ENCODE assay signal across 8 cellular contexts in genomic region chr11:104917259-104918112, GRCh38. TPM values are rescaled to one million over a fixed set of nuclear protein-coding genes. Genes with fewer than 3 reads are reported as not detected.
A peak's percentile ranks its signal among the peaks of the same experiment; 100 is the strongest.
DNase-seq lines count a peak whose midpoint lies in the region; ATAC-seq and TF ChIP-seq lines count a peak whose summit lies in the region.

No MANE protein-coding gene starts in this region.

- no TSS peak for BruUV-seq in PC-9 (replicated peaks; lab: Mats Ljungman, UMichigan)

- H4K20me1 ChIP-seq in PC-9 (ENCODE audit: insufficient read depth): no peaks in the 10 kb centered on the region

- H3K4me3 ChIP-seq in PC-9 (peak overlapping the region; percentile 13; the same call in 1 of the 2 replicates), thyroid gland (replicated peaks in 1 of 3) (peak overlapping the region in 1 of 3 donors; percentile 21)

- no peak overlapping the region for H3K27ac ChIP-seq in PC-9
- peak overlapping the region in 2 of 3 donors; percentile 50 to 87 for H3K27ac ChIP-seq in thyroid gland

- intact Hi-C loops in PC-9 (cut with micrococcal nuclease; ENCODE audit: unreplicated experiment) (no loop called here), left cardiac atrium (cut with DNase I) (no loop called here), thyroid gland (cut with DNase I) (no loop called here)

- POLR2A ChIA-PET in PC-9 (lab: Charles Lee; ENCODE audit: unreplicated experiment): interaction anchor here (0.7 kb wide), 1 partner anchor 140 kb away, joined by 3 read pairs; no protein-coding TSS in a partner anchor

- 45 to 53% methylated on average over 3 to 4 of the region's 4 CpGs for WGBS in thyroid gland, 2 donors

- ATAC-seq in activated CD4-positive, CD25-positive, alpha-beta regulatory T cell treated with anti-CD3 and anti-CD28 coated beads, Interleukin-2, amount 50 U/mL, for 24 hours: peak; percentile 18 to 52
- ATAC-seq in left cardiac atrium: peak; percentile 27 to 58

- H3K27me3 ChIP-seq in PC-9 (ENCODE audit: insufficient read depth, low read depth) (no peaks in the 10 kb centered on the region), thyroid gland (no peaks in the 10 kb centered on the region)

- H3K9me2 ChIP-seq in PC-9 (ENCODE audit: insufficient read depth): no peaks in the 10 kb centered on the region

- H3K9me3 ChIP-seq in PC-9 (ENCODE audit: insufficient read depth, low read depth) (no peaks in the 10 kb centered on the region), thyroid gland (no peaks in the 10 kb centered on the region)

- H3F3A ChIP-seq in PC-9 (ENCODE audit: insufficient read depth, low read depth): no peaks in the 10 kb centered on the region

- H3K4me1 ChIP-seq in PC-9 (replicated peaks; ENCODE audit: insufficient read depth): no peaks in the 10 kb centered on the region
- H3K4me1 ChIP-seq in thyroid gland: no peaks in the 10 kb centered on the region

- H3K36me3 ChIP-seq in PC-9 (ENCODE audit: low read depth) (no peaks in the 10 kb centered on the region), thyroid gland (no peaks in the 10 kb centered on the region)

- DNase-seq in activated CD4-positive, CD25-positive, alpha-beta regulatory T cell (lab: John Stamatoyannopoulos, UW): no peak
- DNase-seq in PC-9 (no peak), left cardiac atrium (no peak), thyroid gland (no peak), NCI-H2081 treated with DMSO at 0.1 percent for 48 hours (lab: John Stamatoyannopoulos, UW) (no peak), cerebellar nuclear complex (lab: John Stamatoyannopoulos, UW) (no peak), H4 (ENCODE audit: low spot score) (no peak)

- H2AFZ ChIP-seq in PC-9: peak overlapping the region; percentile 26; the same call in 1 of the 2 replicates

- CTCF ChIA-PET in PC-9 (lab: Charles Lee): interaction anchor here (0.6 kb wide), 1 partner anchor 1493 kb away, joined by 3 read pairs; no protein-coding TSS in a partner anchor

- no peaks in the 10 kb centered on the region for H3K79me2 ChIP-seq in PC-9 (ENCODE audit: low read depth)

- no peak for TF ChIP-seq POLR2A in thyroid gland (IDR thresholded peaks at IDR 0.05)

- peak overlapping the region; percentile 51 for H3K4me2 ChIP-seq in PC-9

- no peak for TF ChIP-seq CTCF in PC-9 (conservative IDR thresholded peaks at IDR 0.05)
- TF ChIP-seq CTCF in thyroid gland (IDR thresholded peaks at IDR 0.05): no peak

RNA-seq across cellular contexts. Expression of gene CASP12, which starts 19.2 kb away (rescaled TPM):
- total RNA-seq in PC-9 (2021): not detected in 2 replicates
- total RNA-seq in left cardiac atrium: under 1 TPM; 0.32 to 0.52 TPM
- 10 to 100 TPM in 1 of 4 donors, 1 to 10 TPM in 3; 1.3 to 26.1 (median 3.8) TPM for total RNA-seq in thyroid gland
- total RNA-seq in H4 (2014; rRNA removed; shearing (Covaris generic)): 0.04 TPM in 1 of 2 replicates, not detected in the other

RNA-seq across cellular contexts. Expression of gene CASP4, which starts 50.9 kb away (rescaled TPM):
- 57.5 and 82.2 TPM in 2 replicates for total RNA-seq in PC-9 (2021)
- 10 to 100 TPM; 21.7 to 28.4 TPM for total RNA-seq in left cardiac atrium
- 10 to 100 TPM; 26.0 to 62.3 (median 36.4) TPM for total RNA-seq in thyroid gland
- total RNA-seq in H4 (2014; rRNA removed; shearing (Covaris generic)): 264 and 319 TPM in 2 replicates
